In the genomic region with DNA sequence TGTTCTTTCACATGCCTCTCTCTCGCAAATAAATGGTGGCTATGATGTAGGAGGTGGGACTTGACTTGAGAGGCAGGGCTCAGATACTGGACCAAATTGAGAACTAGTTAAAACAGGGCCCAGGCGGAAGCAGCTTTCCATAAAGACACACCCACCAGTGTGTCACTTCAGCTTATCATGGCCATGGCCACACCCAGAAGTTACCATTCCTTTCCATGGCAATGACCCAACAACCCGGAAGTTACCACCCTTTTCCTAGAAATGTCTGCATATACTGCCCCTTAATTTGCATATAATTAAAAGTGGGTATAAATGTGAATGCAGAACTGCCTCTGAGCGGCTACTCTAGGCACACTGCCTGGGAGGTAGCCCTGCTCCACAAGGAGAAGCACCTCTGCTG, we compare ENCODE assay signal across 15 cellular contexts.
A peak's percentile ranks its signal among the peaks of the same experiment; 100 is the strongest.
DNase-seq lines count a peak whose midpoint lies in the region; ATAC-seq and TF ChIP-seq lines count a peak whose summit lies in the region.
"Had no signal": no experiment of that assay in that cellular context is flagged by ENCODE, and none has a peak within 500 bp of the region (broad histone marks: within the 10 kb centered on the region; RNA-seq: fewer than 3 reads in every experiment).

No MANE protein-coding gene starts in this region.

- peak overlapping the region; percentile 13 for H3K4me2 ChIP-seq in OCI-LY3 (ENCODE audit: low read length)
- H3K4me2 ChIP-seq: BLaER1 had no signal

- peak; percentile 95 for ATAC-seq in left colon

- H4K20me1 ChIP-seq in OCI-LY3 (ENCODE audit: insufficient read depth, low read length): no peaks in the 10 kb centered on the region
- H4K20me1 ChIP-seq: BLaER1 had no signal

- TF ChIP-seq CTCF in OCI-LY3 (IDR thresholded peaks at IDR 0.05; ENCODE audit: low read depth, low read length) (no peak), transverse colon (IDR thresholded peaks at IDR 0.05) (no peak), spleen (IDR thresholded peaks at IDR 0.05 in 8 of 11, conservative IDR thresholded peaks at IDR 0.05 in 3 of 11) (no peak)

- intact Hi-C loops in left colon (cut with DNase I, micrococcal nuclease) (no loop called here), transverse colon (cut with DNase I; ENCODE audit: low total_unique reads) (no loop called here), spleen (cut with DNase I; ENCODE audit: low total_unique reads) (no loop called here)

- no peak for TF ChIP-seq EP300 in transverse colon (IDR thresholded peaks at IDR 0.05; ENCODE audit: low read depth)

- no peak overlapping the region for H3K9ac ChIP-seq in OCI-LY3 (ENCODE audit: low read length)
- H3K9ac ChIP-seq: BLaER1 had no signal

- no peaks in the 10 kb centered on the region for H3K79me2 ChIP-seq in OCI-LY3 (ENCODE audit: low read length)

- H3K4me1 ChIP-seq in OCI-LY3 (ENCODE audit: low read length) (peaks cover 17% of the 10 kb centered on the region), transverse colon (peaks cover 0 to 8% (median 4%) of the 10 kb centered on the region in 4 donors), spleen (no peaks in the 10 kb centered on the region)
- H3K4me1 ChIP-seq: BLaER1 had no signal

- no peak for TF ChIP-seq POLR2A in transverse colon (IDR thresholded peaks at IDR 0.05)
- no peak for TF ChIP-seq POLR2A in spleen (IDR thresholded peaks at IDR 0.05)

- no peaks in the 10 kb centered on the region for H3K9me3 ChIP-seq in OCI-LY3 (ENCODE audit: insufficient read depth, low read length)
- no peaks in the 10 kb centered on the region for H3K9me3 ChIP-seq in transverse colon
- H3K9me3 ChIP-seq in spleen: no peaks in the 10 kb centered on the region
- H3K9me3 ChIP-seq: BLaER1 had no signal

- H3K27ac ChIP-seq in OCI-LY3 (ENCODE audit: low read length) (no peak overlapping the region), transverse colon (no peak overlapping the region), spleen (no peak overlapping the region)
- H3K27ac ChIP-seq: BLaER1 had no signal

- H3K27me3 ChIP-seq in OCI-LY3 (ENCODE audit: low read depth, low read length) (no peaks in the 10 kb centered on the region), transverse colon (no peaks in the 10 kb centered on the region), spleen (replicated peaks in 1 of 7) (no peaks in the 10 kb centered on the region)
- H3K27me3 ChIP-seq: BLaER1 had no signal

- no peak overlapping the region for H3K4me3 ChIP-seq in OCI-LY3 (ENCODE audit: low read length)
- no peak overlapping the region for H3K4me3 ChIP-seq in transverse colon
- H3K4me3 ChIP-seq in spleen: no peak overlapping the region
- H3K4me3 ChIP-seq: BLaER1 had no signal

- H3K36me3 ChIP-seq in OCI-LY3 (replicated peaks; ENCODE audit: low read depth, low read length): no peaks in the 10 kb centered on the region
- no peaks in the 10 kb centered on the region for H3K36me3 ChIP-seq in transverse colon
- no peaks in the 10 kb centered on the region for H3K36me3 ChIP-seq in spleen
- H3K36me3 ChIP-seq: BLaER1 had no signal

- DNase-seq in H4 (ENCODE audit: low spot score): peak; percentile 15
- peak; percentile 11 to 27 for DNase-seq in left colon
- peak; percentile 8 for DNase-seq in transverse colon
- no peak for DNase-seq in NCI-H146 treated with DMSO at 0.1 percent for 48 hours (lab: John Stamatoyannopoulos, UW; ENCODE audit: unreplicated experiment)
- no peak for DNase-seq in spleen
- DNase-seq in NK-92 treated with Interleukin-12 subunit alpha and Interleukin-12 subunit beta, amount 100 ng/mL, for 24 hours (lab: John Stamatoyannopoulos, UW): no peak
- DNase-seq: 8988T; CD4-positive, alpha-beta memory T cell; DMS153; DMS79; GDM1; GOT3; H9 had no signal

- WGBS in transverse colon (ENCODE audit: low coverage in 1 of 2), 2 donors: 57 to 84% methylated on average over 3 to 4 of the region's 4 CpGs
- 71 to 89% (median 83%) methylated on average over 4 of the region's 4 CpGs for WGBS in spleen, 5 donors

- H2AFZ ChIP-seq in OCI-LY3 (ENCODE audit: low read depth, low read length): peak overlapping the region; percentile 41; the same call in 1 of the 2 replicates

- in situ Hi-C loops in transverse colon (cut with MboI; ENCODE audit: low pct_ligation_motif_present in 1 of 4, low pct_unique_long_range_greater_than_20kb in 1 of 4, low sequenced_read_pairs in 3 of 4): no loop called here

Comparison
In these comparisons a context has a peak if more than half of its experiments do, and no peak if none do; other contexts are left out.
1. DNase-seq: peak in H4 (single experiment), left colon (2 of 2) and transverse colon (single experiment); none in NCI-H146 treated with DMSO at 0.1 percent for 48 hours (single experiment), spleen (single experiment) and NK-92 treated with Interleukin-12 subunit alpha and Interleukin-12 subunit beta, amount 100 ng/mL, for 24 hours (single experiment).